Comparison of ENCODE assay signal across 20 cellular contexts in genomic region chr20:33433875-33434274, GRCh38. TPM values are rescaled to one million over a fixed set of nuclear protein-coding genes. Genes with fewer than 3 reads are reported as not detected.
DNase-seq lines count a peak whose midpoint lies in the region; ATAC-seq and TF ChIP-seq lines count a peak whose summit lies in the region.
"Had no signal": no experiment of that assay in that cellular context is flagged by ENCODE, and none has a peak within 500 bp of the region (broad histone marks: within the 10 kb centered on the region; RNA-seq: fewer than 3 reads in every experiment).

No MANE protein-coding gene starts in this region.

- POLR2A ChIA-PET in HCT116 (lab: Charles Lee), result interaction anchor here (1.6 kb wide), 1 partner anchor 10 kb away, joined by 3 read pairs; the partner anchor contains the start of gene SNTA1

- H3K4me2 ChIP-seq in HCT116 (ENCODE audit: low read length), result peak overlapping the region; percentile 23; the same call in 1 of the 2 replicates

- RAD21 ChIA-PET in HCT116 (lab: Charles Lee; ENCODE audit: low non-redundant PET in 1 of 2, low total read pairs in 2 of 2, uncharacterized antibody in 2 of 2, unreplicated experiment in 2 of 2), result no interaction called here

- TF ChIP-seq CTCF in HCT116 (IDR thresholded peaks at IDR 0.05 in 2 of 3, conservative IDR thresholded peaks at IDR 0.05 in 1 of 3; ENCODE audit: borderline replicate concordance in 1 of 3, insufficient read depth in 1 of 3, low read depth in 2 of 3, low read length in 2 of 3), result no peak
- no peak for TF ChIP-seq CTCF in GM10266 (IDR thresholded peaks at IDR 0.05; ENCODE audit: control insufficient read depth, insufficient read depth, low read depth, missing control alignments)

- ATAC-seq in HCT116, result 0 out of 2 replicates have a peak, but pooled peaks have one; percentile 18
- ATAC-seq in left ventricle myocardium superior, result peak; percentile 5
- ATAC-seq in HG03159 (IDR thresholded peaks at IDR 0.05; ENCODE audit: unreplicated experiment), result no peak
- ATAC-seq: Panc1 had no signal

- CTCF ChIA-PET in HCT116 (lab: Charles Lee), result no interaction called here

- H3K36me3 ChIP-seq in HCT116 (ENCODE audit: control insufficient read depth in 1 of 2, insufficient read depth in 2 of 2, low read length in 2 of 2) (no peaks in the 10 kb centered on the region), skeletal muscle tissue (ENCODE audit: control insufficient read depth in 3 of 3, insufficient read depth in 3 of 3, low read length in 3 of 3) (peaks cover 9 to 17% (median 11%) of the 10 kb centered on the region in 3 donors)
- H3K36me3 ChIP-seq: left lung, ovary had no signal

- TF ChIP-seq POLR2A in HCT116 (IDR thresholded peaks at IDR 0.05; ENCODE audit: borderline replicate concordance, extremely low read depth, insufficient read depth, insufficient read length), result no peak

- intact Hi-C loops in HCT116 (cut with micrococcal nuclease), result no loop called here
- intact Hi-C loops in left ventricle myocardium superior (cut with micrococcal nuclease), result no loop called here

- H3K9me3 ChIP-seq in HCT116 (ENCODE audit: control insufficient read depth in 1 of 2, insufficient read depth in 1 of 2, low read depth in 1 of 2, low read length in 2 of 2) (no peaks in the 10 kb centered on the region), skeletal muscle tissue (ENCODE audit: control insufficient read depth in 3 of 3, low read length in 3 of 3) (no peaks in the 10 kb centered on the region)
- H3K9me3 ChIP-seq: left lung, ovary had no signal

- no peak for TF ChIP-seq RAD21 in HCT116 (IDR thresholded peaks at IDR 0.05; ENCODE audit: low read depth)

- no peaks in the 10 kb centered on the region for H3K9me2 ChIP-seq in HCT116 (ENCODE audit: insufficient read depth)

- H3K27me3 ChIP-seq in HCT116 (ENCODE audit: insufficient read depth, low read length), result no peaks in the 10 kb centered on the region
- H3K27me3 ChIP-seq in skeletal muscle tissue (ENCODE audit: control insufficient read depth in 3 of 3, insufficient read depth in 3 of 3, low read length in 3 of 3), result no peaks in the 10 kb centered on the region
- H3K27me3 ChIP-seq: left lung, ovary had no signal

- H3K4me1 ChIP-seq in HCT116 (ENCODE audit: control insufficient read depth in 1 of 2, insufficient read depth in 2 of 2, low read length in 2 of 2), result peaks cover 9% of the 10 kb centered on the region in 2 experiments; a peak in 3 of 4 replicates
- H3K4me1 ChIP-seq in skeletal muscle tissue (ENCODE audit: control insufficient read depth in 3 of 3, insufficient read depth in 3 of 3, low read length in 3 of 3), result peaks cover 46 to 56% (median 51%) of the 10 kb centered on the region in 3 donors
- H3K4me1 ChIP-seq: left lung had no signal

- H3K4me3 ChIP-seq in HCT116 (replicated peaks in 1 of 2; ENCODE audit: low read depth in 1 of 2, low read length in 2 of 2), result no peak overlapping the region
- peak overlapping the region in 2 of 3 donors; percentile 6 to 10 for H3K4me3 ChIP-seq in skeletal muscle tissue (ENCODE audit: low read length in 3 of 3)
- H3K4me3 ChIP-seq: left lung, ovary had no signal

- no TSS peak for BruUV-seq in HCT116 (replicated peaks; lab: Mats Ljungman, UMichigan)

- DNase-seq in HCT116 (ENCODE audit: low read depth, low spot score), result no peak
- no peak for DNase-seq in left ventricle myocardium superior
- no peak for DNase-seq in amygdala (lab: John Stamatoyannopoulos, UW)
- no peak for DNase-seq in NCI-H524 (lab: John Stamatoyannopoulos, UW)
- DNase-seq in GM10266 (ENCODE audit: extremely low spot score), result no peak
- DNase-seq: activated B cell treated with CpG ODN at 0.5 μM for 24 hours; activated CD4-positive, alpha-beta memory T cell treated with anti-CD3 and anti-CD28 coated beads for 36 hours; activated naive CD4-positive, alpha-beta T cell treated with Interleukin-2 at 50 U/mL for 16 hours; H9; NCI-H1694; NCI-H2227 treated with DMSO at 0.1 percent for 48 hours; ovary; stimulated activated CD4-positive, alpha-beta T cell treated with anti-CD3 and anti-CD28 coated beads, Interleukin-2, amount 100 ng/mL, for 24 hours had no signal

- no peak overlapping the region for H2AFZ ChIP-seq in HCT116 (ENCODE audit: low read depth, low read length, poor library complexity, severe bottlenecking)

- H3K27ac ChIP-seq in HCT116 (ENCODE audit: low read depth, low read length) (no peak overlapping the region; the same call in 1 of the 2 replicates), cingulate gyrus (ENCODE audit: low read depth, low read length) (peak overlapping the region; percentile 84), skeletal muscle tissue (ENCODE audit: low read depth, low read length) (peak overlapping the region; percentile 95)
- H3K27ac ChIP-seq: C4-2B, HL-60, left lung, ovary had no signal

- no peaks in the 10 kb centered on the region for H4K20me1 ChIP-seq in HCT116 (ENCODE audit: insufficient read depth)

- no peak overlapping the region for H3K9ac ChIP-seq in HCT116 (ENCODE audit: low read length)
- H3K9ac ChIP-seq in skeletal muscle tissue (ENCODE audit: low read depth in 1 of 3, low read length in 3 of 3), result peak overlapping the region; percentile 64 to 81 (median 77)

- no peaks in the 10 kb centered on the region for H3K79me2 ChIP-seq in HCT116 (ENCODE audit: insufficient read depth, low read length)

TF ChIP-seq in HCT116, 20 proteins besides CTCF, POLR2A, EP300 and RAD21 (continues in another document):
- no peak for TF ChIP-seq SRF (IDR thresholded peaks at IDR 0.05; ENCODE audit: low read depth)
- TF ChIP-seq FOSL1 (IDR thresholded peaks at IDR 0.05; ENCODE audit: low read depth), result no peak
- no peak for TF ChIP-seq EGR1 (IDR thresholded peaks at IDR 0.05; ENCODE audit: low read depth)
- no peak for TF ChIP-seq SIN3A (IDR thresholded peaks at IDR 0.05; ENCODE audit: low read depth)
- TF ChIP-seq POLR2AphosphoS5 (IDR thresholded peaks at IDR 0.05; ENCODE audit: low read depth, low read length), result no peak
- no peak for TF ChIP-seq JUND (IDR thresholded peaks at IDR 0.05)
- no peak for TF ChIP-seq ZBTB33 (IDR thresholded peaks at IDR 0.05; ENCODE audit: extremely low read depth, insufficient replicate concordance, low read length)
- no peak for TF ChIP-seq SP1 (IDR thresholded peaks at IDR 0.05; ENCODE audit: low read depth)
- no peak for TF ChIP-seq ATF3 (IDR thresholded peaks at IDR 0.05)
- TF ChIP-seq EZH2 (IDR thresholded peaks at IDR 0.05), result no peak
- no peak for TF ChIP-seq ZNF274 (IDR thresholded peaks at IDR 0.05; ENCODE audit: low read depth, low read length)
- TF ChIP-seq ELF1 (IDR thresholded peaks at IDR 0.05; ENCODE audit: borderline replicate concordance, low read depth), result no peak
- TF ChIP-seq CBX3 (IDR thresholded peaks at IDR 0.05; ENCODE audit: low read depth), result no peak
- TF ChIP-seq EZH2phosphoT487 (IDR thresholded peaks at IDR 0.05; ENCODE audit: borderline replicate concordance), result no peak
- no peak for TF ChIP-seq CEBPB (IDR thresholded peaks at IDR 0.05; ENCODE audit: low read depth)

RNA-seq across cellular contexts. Expression of gene SNTA1, which starts 9.7 kb away (rescaled TPM):
- total RNA-seq in HCT116 (2021; ENCODE audit: unreplicated experiment), result 14.6 TPM
- 17.1 and 17.5 TPM in 2 replicates for polyA plus RNA-seq in HCT116 (2012)
- total RNA-seq in left ventricle myocardium superior, result 226 TPM
- total RNA-seq in skeletal muscle tissue, result 36.5 TPM

RNA-seq across cellular contexts. Expression of gene CDK5RAP1, which starts 32.6 kb away (rescaled TPM):
- 41.4 TPM for total RNA-seq in HCT116 (2021; ENCODE audit: unreplicated experiment)
- 41.4 and 43.8 TPM in 2 replicates for polyA plus RNA-seq in HCT116 (2012)
- 20.6 TPM for total RNA-seq in left ventricle myocardium superior
- 20.4 TPM for total RNA-seq in skeletal muscle tissue

RNA-seq across cellular contexts. Expression of gene CBFA2T2, which starts 56.0 kb away (rescaled TPM):
- total RNA-seq in HCT116 (2021; ENCODE audit: unreplicated experiment) (8.0 TPM), left ventricle myocardium superior (10.2 TPM), skeletal muscle tissue (10.4 TPM)
- polyA plus RNA-seq in HCT116 (2012), result 6.7 and 7.8 TPM in 2 replicates

Comparison
In these comparisons a context has a peak if more than half of its experiments do, and no peak if none do; other contexts are left out.
1. H3K4me3 ChIP-seq: peak in skeletal muscle tissue (2 of 3); none in HCT116 (0 of 2).